ENCODE assay signal across 8 cellular contexts in the genomic region with DNA sequence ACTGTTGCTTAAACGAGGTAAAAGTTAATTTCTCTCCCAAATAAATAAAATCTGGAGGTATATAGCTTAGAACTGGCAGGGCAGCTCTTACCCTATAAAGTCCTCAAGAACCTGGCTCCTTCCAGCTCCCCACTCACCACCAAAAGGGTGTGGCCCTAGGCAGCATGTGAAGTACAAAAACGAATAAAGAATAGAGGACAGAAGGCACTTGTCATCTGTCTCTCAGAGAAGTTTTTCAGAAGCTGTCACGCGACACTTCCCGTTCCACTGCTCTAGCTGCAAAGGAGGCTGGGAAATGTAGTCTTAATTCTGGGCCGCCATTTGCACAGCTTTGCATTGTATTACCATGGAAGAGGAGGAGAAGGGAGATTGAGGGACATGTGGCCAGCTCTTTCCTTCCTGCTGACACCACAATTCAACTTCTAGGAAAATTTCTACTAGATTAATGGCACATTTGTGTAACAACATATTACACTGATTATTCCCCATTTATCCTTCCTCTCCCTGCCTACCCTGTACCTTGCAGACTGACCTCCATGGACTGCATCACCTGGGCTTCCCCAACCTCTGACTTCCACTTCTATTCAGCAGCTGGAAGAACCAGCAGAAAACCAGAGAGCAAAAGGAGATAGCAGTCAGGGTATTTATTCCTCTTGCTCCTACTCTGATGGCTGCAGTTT.
A peak's percentile ranks its signal among the peaks of the same experiment; 100 is the strongest.
DNase-seq lines count a peak whose midpoint lies in the region; ATAC-seq and TF ChIP-seq lines count a peak whose summit lies in the region.

No MANE protein-coding gene starts in this region.

- no TSS peak for BruUV-seq in IMR-90 (replicated peaks; lab: Mats Ljungman, UMichigan)

- H3K4me3 Mint-ChIP-seq in activated T-helper 17 cell treated with anti-CD3 and anti-CD28 coated beads, Interleukin-2, amount 50 U/mL, for 72 hours = peak overlapping the region; percentile 47

- CTCF ChIA-PET in IMR-90 (lab: Yijun Ruan, JAX) = interaction anchor here (1.1 kb wide), 1 partner anchor 56 kb away, joined by 4 read pairs; no protein-coding TSS in a partner anchor

- no peak overlapping the region; the same call in 1 of the 2 replicates for H2AK5ac ChIP-seq in IMR-90 (ENCODE audit: low read depth, low read length)

- H3K27me3 Mint-ChIP-seq in activated T-helper 17 cell treated with anti-CD3 and anti-CD28 coated beads, Interleukin-2, amount 50 U/mL, for 72 hours = no peaks in the 10 kb centered on the region

- peak; percentile 99 for ATAC-seq in GM21723 (IDR thresholded peaks at IDR 0.05; ENCODE audit: unreplicated experiment)
- ATAC-seq in IMR-90 (ENCODE audit: low read depth) = peak; percentile 98
- peak; percentile 98 for ATAC-seq in activated T-helper 17 cell treated with anti-CD3 and anti-CD28 coated beads, Interleukin-2, amount 50 U/mL, for 72 hours (replicated peaks)

- dilution Hi-C loops in IMR-90 (cut with HindIII; ENCODE audit: low sequenced_read_pairs, unreplicated experiment) = no loop called here

- H3K27ac Mint-ChIP-seq in activated T-helper 17 cell treated with anti-CD3 and anti-CD28 coated beads, Interleukin-2, amount 50 U/mL, for 72 hours = no peak overlapping the region

- H2BK20ac ChIP-seq in IMR-90 (ENCODE audit: low read depth, low read length) = 0 out of 2 replicates have a peak overlapping the region, but pooled peaks have one; percentile 5

- H3K18ac ChIP-seq in IMR-90 (ENCODE audit: low read depth, low read length) = peak overlapping the region; percentile 51

- TF ChIP-seq POLR2A in IMR-90 (IDR thresholded peaks at IDR 0.05; ENCODE audit: low read depth, low read length) = no peak

- in situ Hi-C loops in IMR-90 (cut with MboI; ENCODE audit: low sequenced_read_pairs) = no loop called here

- DNase-seq in DMS153 (lab: John Stamatoyannopoulos, UW) = peak; percentile 93
- DNase-seq in IMR-90 = peak; percentile 60
- DNase-seq in RKO (ENCODE audit: low spot score) = peak; percentile 53
- DNase-seq in foreskin melanocyte = peak; percentile 86
- DNase-seq in tibial artery = peak; percentile 71 to 77

- no peak for TF ChIP-seq RAD21 in IMR-90 (IDR thresholded peaks at IDR 0.05; ENCODE audit: low read length)

- 0 out of 2 replicates have a peak, but pooled peaks cover 5% of the 10 kb centered on the region for H3K9me1 ChIP-seq in IMR-90 (ENCODE audit: insufficient read depth, low read length)

- POLR2A ChIA-PET in IMR-90 (lab: Charles Lee; ENCODE audit: unreplicated experiment) = no interaction called here

- H3K36me3 Mint-ChIP-seq in activated T-helper 17 cell treated with anti-CD3 and anti-CD28 coated beads, Interleukin-2, amount 50 U/mL, for 72 hours (ENCODE audit: low read depth) = no peaks in the 10 kb centered on the region

- TF ChIP-seq CTCF in IMR-90 (conservative IDR thresholded peaks at IDR 0.05; ENCODE audit: low read depth, low read length) = no peak
- TF ChIP-seq CTCF in parathyroid adenoma (IDR thresholded peaks at IDR 0.05) = no peak
- no peak for TF ChIP-seq CTCF in tibial artery (IDR thresholded peaks at IDR 0.05)

- H3K79me1 ChIP-seq in IMR-90 (ENCODE audit: low read depth in 1 of 2, low read length in 2 of 2) = no peaks in the 10 kb centered on the region

- peak overlapping the region; percentile 67 for H2BK120ac ChIP-seq in IMR-90 (ENCODE audit: low read depth, low read length)

- H3K4me1 Mint-ChIP-seq in activated T-helper 17 cell treated with anti-CD3 and anti-CD28 coated beads, Interleukin-2, amount 50 U/mL, for 72 hours = peaks cover 5% of the 10 kb centered on the region

- H2AFZ ChIP-seq in IMR-90 (replicated peaks; ENCODE audit: low read length, poor library complexity) (peak overlapping the region; percentile 82), parathyroid adenoma (peak overlapping the region; percentile 58)

- 0 out of 2 replicates have a peak overlapping the region, but pooled peaks have one; percentile 52 for H3K56ac ChIP-seq in IMR-90 (ENCODE audit: extremely low read depth, insufficient read depth, low read length)

- H3K4me3 ChIP-seq in IMR-90 (ENCODE audit: insufficient read depth, low read depth, low read length) (peak overlapping the region; percentile 46), parathyroid adenoma (ENCODE audit: low read depth, low read length) (peak overlapping the region; percentile 27), tibial artery (peak overlapping the region; percentile 32 to 42)

- H3K9me3 ChIP-seq in IMR-90 (ENCODE audit: control insufficient read depth, insufficient read depth, low read length) (no peaks in the 10 kb centered on the region), parathyroid adenoma (ENCODE audit: control insufficient read depth, low read length) (no peaks in the 10 kb centered on the region), tibial artery (no peaks in the 10 kb centered on the region)

- H3K9me3 Mint-ChIP-seq in activated T-helper 17 cell treated with anti-CD3 and anti-CD28 coated beads, Interleukin-2, amount 50 U/mL, for 72 hours = no peaks in the 10 kb centered on the region

- peak overlapping the region; percentile 56; the same call in 1 of the 3 replicates for H2BK15ac ChIP-seq in IMR-90 (ENCODE audit: low read depth, low read length)

- H4K8ac ChIP-seq in IMR-90 (ENCODE audit: low read depth in 2 of 2, low read length in 2 of 2) = peak overlapping the region; percentile 78 to 86

- H2BK5ac ChIP-seq in IMR-90 (ENCODE audit: low read depth, low read length, poor library complexity, severe bottlenecking) = no peak overlapping the region

- H3K23ac ChIP-seq in IMR-90 (ENCODE audit: low read depth, low read length) = no peak overlapping the region

- H3K4me2 ChIP-seq in IMR-90 (ENCODE audit: low read depth, low read length) = peak overlapping the region; percentile 87
- peak overlapping the region; percentile 66 for H3K4me2 ChIP-seq in parathyroid adenoma (ENCODE audit: low read length)

- H3K27ac ChIP-seq in IMR-90 (ENCODE audit: insufficient read depth, low read length) (peak overlapping the region; percentile 27; the same call in 1 of the 2 replicates), parathyroid adenoma (no peak overlapping the region), tibial artery (peak overlapping the region; percentile 28 to 51)

- intact Hi-C loops in IMR-90 (cut with micrococcal nuclease) (no loop called here), tibial artery (cut with DNase I; ENCODE audit: low total_unique reads) (no loop called here)

- peak overlapping the region; percentile 81 for H4K5ac ChIP-seq in IMR-90 (ENCODE audit: low read depth, low read length)

- H3K4ac ChIP-seq in IMR-90 (ENCODE audit: low read depth, low read length) = peak overlapping the region; percentile 27; the same call in 1 of the 2 replicates

- no peak overlapping the region for H2AK9ac ChIP-seq in IMR-90 (replicated peaks; ENCODE audit: low read depth, low read length, poor library complexity)

- WGBS in IMR-90 (ENCODE audit: extremely low coverage in 2 of 2, insufficient read length in 1 of 2), 2 experiments = no CpG with 5 or more reads among the region's 6 CpGs

- peak overlapping the region; percentile 35 for H4K91ac ChIP-seq in IMR-90 (ENCODE audit: insufficient read depth, low read depth, low read length)

- H3K36me3 ChIP-seq in IMR-90 (ENCODE audit: control insufficient read depth, insufficient read depth, low read length) = no peaks in the 10 kb centered on the region
- no peaks in the 10 kb centered on the region for H3K36me3 ChIP-seq in parathyroid adenoma (ENCODE audit: control insufficient read depth, insufficient read depth, low read length)
- no peaks in the 10 kb centered on the region for H3K36me3 ChIP-seq in tibial artery

- H3K4me1 ChIP-seq in IMR-90 (ENCODE audit: control insufficient read depth, insufficient read depth, low read length) (no peaks in the 10 kb centered on the region), parathyroid adenoma (no peaks in the 10 kb centered on the region), tibial artery (peaks cover 0 to 7% (median 0%) of the 10 kb centered on the region in 4 donors)

- H3K9ac ChIP-seq in IMR-90 (ENCODE audit: low read depth, low read length) (peak overlapping the region; percentile 77), parathyroid adenoma (no peak overlapping the region)

- H3K79me2 ChIP-seq in parathyroid adenoma = no peaks in the 10 kb centered on the region

- no peaks in the 10 kb centered on the region for H3K27me3 ChIP-seq in IMR-90 (ENCODE audit: control insufficient read depth, insufficient read depth, low read length)
- H3K27me3 ChIP-seq in parathyroid adenoma (ENCODE audit: control insufficient read depth, insufficient read depth, low read length) = no peaks in the 10 kb centered on the region
- no peaks in the 10 kb centered on the region for H3K27me3 ChIP-seq in tibial artery

- peak overlapping the region; percentile 11 for H3K14ac ChIP-seq in IMR-90 (replicated peaks; ENCODE audit: low read depth, low read length)

- H4K20me1 ChIP-seq in IMR-90 (ENCODE audit: insufficient read depth, low read length) = no peaks in the 10 kb centered on the region

TF ChIP-seq in IMR-90, 13 proteins besides CTCF, POLR2A, EP300 and RAD21:
- TF ChIP-seq RFX5 (IDR thresholded peaks at IDR 0.05; ENCODE audit: low read depth, low read length) (peak; percentile 79), MAZ (IDR thresholded peaks at IDR 0.05; ENCODE audit: borderline replicate concordance, low read depth, low read length) (no peak), RCOR1 (IDR thresholded peaks at IDR 0.05; ENCODE audit: insufficient replicate concordance, low read length) (no peak), MAFK (IDR thresholded peaks at IDR 0.05; ENCODE audit: low read depth, low read length) (no peak), FOS (IDR thresholded peaks at IDR 0.05; ENCODE audit: low read depth, low read length) (no peak), BHLHE40 (IDR thresholded peaks at IDR 0.05; ENCODE audit: low read depth, low read length) (peak; percentile 68; the same call in 1 of the 2 replicates), CHD1 (IDR thresholded peaks at IDR 0.05; ENCODE audit: low read depth, low read length) (no peak)
- TF ChIP-seq, protein P1, sequence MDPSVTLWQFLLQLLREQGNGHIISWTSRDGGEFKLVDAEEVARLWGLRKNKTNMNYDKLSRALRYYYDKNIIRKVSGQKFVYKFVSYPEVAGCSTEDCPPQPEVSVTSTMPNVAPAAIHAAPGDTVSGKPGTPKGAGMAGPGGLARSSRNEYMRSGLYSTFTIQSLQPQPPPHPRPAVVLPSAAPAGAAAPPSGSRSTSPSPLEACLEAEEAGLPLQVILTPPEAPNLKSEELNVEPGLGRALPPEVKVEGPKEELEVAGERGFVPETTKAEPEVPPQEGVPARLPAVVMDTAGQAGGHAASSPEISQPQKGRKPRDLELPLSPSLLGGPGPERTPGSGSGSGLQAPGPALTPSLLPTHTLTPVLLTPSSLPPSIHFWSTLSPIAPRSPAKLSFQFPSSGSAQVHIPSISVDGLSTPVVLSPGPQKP (IDR thresholded peaks at IDR 0.05; ENCODE audit: borderline replicate concordance, low read depth, low read length) = no peak
TF ChIP-seq in IMR-90: peak in this region for 2.
